Comparison of ENCODE assay signal across 9 cellular contexts in the genomic region with DNA sequence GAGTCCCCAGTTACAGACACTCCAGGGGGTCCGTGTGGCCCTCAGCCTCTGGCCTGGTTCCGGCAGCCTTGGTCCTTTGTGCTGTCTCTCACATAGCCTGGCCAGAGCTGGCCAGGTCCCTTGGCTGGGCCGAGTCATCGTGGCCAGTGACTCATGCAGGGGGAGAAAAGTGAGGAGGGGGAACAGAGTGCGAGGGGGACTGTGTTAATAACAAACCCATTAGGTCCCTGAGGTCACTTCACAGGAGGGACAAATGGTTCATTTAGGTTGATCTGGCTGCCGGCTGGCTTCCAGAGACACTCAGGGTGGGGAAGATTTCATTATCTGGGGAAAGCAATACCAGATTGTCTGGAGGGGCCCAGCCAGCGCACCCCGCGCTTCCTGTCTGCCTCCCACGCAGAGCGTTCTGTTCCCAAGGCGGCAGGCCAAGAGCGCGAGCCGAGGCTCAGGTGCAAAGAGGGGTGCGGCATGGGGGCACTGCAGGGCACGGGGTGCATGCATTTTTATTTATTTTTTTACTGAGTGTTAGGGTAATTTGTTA.
DNase-seq lines count a peak whose midpoint lies in the region; ATAC-seq, FAIRE-seq and TF ChIP-seq lines count a peak whose summit lies in the region.
"Had no signal": no experiment of that assay in that cellular context is flagged by ENCODE, and none has a peak within 500 bp of the region (broad histone marks: within the 10 kb centered on the region; RNA-seq: fewer than 3 reads in every experiment).

No MANE protein-coding gene starts in this region.

- no peaks in the 10 kb centered on the region for H3K36me3 ChIP-seq in IMR-90 (ENCODE audit: control insufficient read depth, insufficient read depth, low read length)
- H3K36me3 ChIP-seq in adipocyte (ENCODE audit: control insufficient read depth, insufficient read depth, low read length, severe bottlenecking): peaks cover 6% of the 10 kb centered on the region
- H3K36me3 ChIP-seq in keratinocyte (ENCODE audit: control insufficient read depth in 2 of 2, extremely low read depth in 1 of 2, insufficient read depth in 2 of 2, low read length in 2 of 2): peaks cover 9 to 37% of the 10 kb centered on the region in 2 experiments
- H3K36me3 ChIP-seq in suprapubic skin: no peaks in the 10 kb centered on the region
- H3K36me3 ChIP-seq: lower lobe of right lung had no signal

- CTCF ChIA-PET in IMR-90 (lab: Yijun Ruan, JAX): no interaction called here

- TF ChIP-seq CTCF in IMR-90 (conservative IDR thresholded peaks at IDR 0.05; ENCODE audit: low read depth, low read length) (no peak), keratinocyte (optimal IDR thresholded peaks at IDR 0.05 in 1 of 3, IDR thresholded peaks at IDR 0.05 in 1 of 3, conservative IDR thresholded peaks at IDR 0.05 in 1 of 3; ENCODE audit: extremely low read depth in 1 of 3, insufficient read depth in 2 of 3, low read length in 3 of 3) (no peak), suprapubic skin (IDR thresholded peaks at IDR 0.05) (no peak)

- WGBS in IMR-90 (ENCODE audit: extremely low coverage in 2 of 2, insufficient read length in 1 of 2), 2 experiments: 40% methylated on average over 2 of the region's 17 CpGs; no CpG with 5 or more reads in 1 of the 2 experiments
- 56% methylated on average over 15 of the region's 17 CpGs for WGBS in suprapubic skin

- H2AFZ ChIP-seq in IMR-90 (replicated peaks; ENCODE audit: low read length, poor library complexity): peak overlapping the region; percentile 47
- no peak overlapping the region for H2AFZ ChIP-seq in keratinocyte (ENCODE audit: control insufficient read depth, low read length)

- peaks cover 89% of the 10 kb centered on the region for H3K79me2 ChIP-seq in keratinocyte (ENCODE audit: control insufficient read depth, insufficient read depth, low read length)

- peaks cover 42% of the 10 kb centered on the region for H3K4me1 ChIP-seq in IMR-90 (ENCODE audit: control insufficient read depth, insufficient read depth, low read length)
- H3K4me1 ChIP-seq in adipocyte (ENCODE audit: control insufficient read depth, insufficient read depth, low read length): peaks cover 42% of the 10 kb centered on the region
- peaks cover 57% of the 10 kb centered on the region for H3K4me1 ChIP-seq in keratinocyte (ENCODE audit: control insufficient read depth, extremely low read depth, insufficient read depth, low read length)
- peaks cover 61% of the 10 kb centered on the region for H3K4me1 ChIP-seq in suprapubic skin

- H3K18ac ChIP-seq in IMR-90 (ENCODE audit: low read depth, low read length): peak overlapping the region; percentile 68

- H4K8ac ChIP-seq in IMR-90 (ENCODE audit: low read depth in 2 of 2, low read length in 2 of 2): peak overlapping the region; percentile 18 to 83; a peak in 3 of 4 replicates

- peak overlapping the region; percentile 85 for H2AK5ac ChIP-seq in IMR-90 (ENCODE audit: low read depth, low read length)

- in situ Hi-C loops in IMR-90 (cut with MboI; ENCODE audit: low sequenced_read_pairs): no loop called here

- H2AK9ac ChIP-seq in IMR-90 (replicated peaks; ENCODE audit: low read depth, low read length, poor library complexity): peak overlapping the region; percentile 70

- ATAC-seq in IMR-90 (ENCODE audit: low read depth): peak; percentile 27; the same call in 1 of the 2 replicates
- ATAC-seq in GM21529 (IDR thresholded peaks at IDR 0.05; ENCODE audit: unreplicated experiment): no peak

- H3K4ac ChIP-seq in IMR-90 (ENCODE audit: low read depth, low read length): peak overlapping the region; percentile 93

- H3K9ac ChIP-seq in IMR-90 (ENCODE audit: low read depth, low read length) (peak overlapping the region; percentile 61), adipocyte (ENCODE audit: low read length) (peak overlapping the region; percentile 55), keratinocyte (ENCODE audit: control insufficient read depth, extremely low read depth, insufficient read depth, low read length) (no peak overlapping the region)

- H3K27ac ChIP-seq in IMR-90 (ENCODE audit: insufficient read depth, low read length) (peak overlapping the region; percentile 62), keratinocyte (ENCODE audit: control insufficient read depth, insufficient read depth, low read length) (no peak overlapping the region), suprapubic skin (peak overlapping the region; percentile 88)
- H3K27ac ChIP-seq: lower lobe of right lung had no signal

- no peak for FAIRE-seq in keratinocyte (lab: Jason Lieb, UNC)

- dilution Hi-C loops in IMR-90 (cut with HindIII; ENCODE audit: low sequenced_read_pairs, unreplicated experiment): no loop called here
- dilution Hi-C loops in keratinocyte (cut with MboI; ENCODE audit: extremely low pct_ligation_motif_present, low sequenced_read_pairs): no loop called here

- no TSS peak for BruUV-seq in IMR-90 (replicated peaks; lab: Mats Ljungman, UMichigan)

- H3K56ac ChIP-seq in IMR-90 (ENCODE audit: extremely low read depth, insufficient read depth, low read length): peak overlapping the region; percentile 66; the same call in 1 of the 2 replicates

- TF ChIP-seq RAD21 in IMR-90 (IDR thresholded peaks at IDR 0.05; ENCODE audit: low read length): no peak

- H3K27me3 ChIP-seq in IMR-90 (ENCODE audit: control insufficient read depth, insufficient read depth, low read length) (no peaks in the 10 kb centered on the region), adipocyte (replicated peaks; ENCODE audit: control insufficient read depth, insufficient read depth, low read length) (no peaks in the 10 kb centered on the region), keratinocyte (ENCODE audit: control insufficient read depth, extremely low read depth, insufficient read depth, low read length) (no peaks in the 10 kb centered on the region), suprapubic skin (no peaks in the 10 kb centered on the region)

- H2BK15ac ChIP-seq in IMR-90 (ENCODE audit: low read depth, low read length): peak overlapping the region; percentile 83; the same call in 2 of the 3 replicates

- peak; percentile 58 for DNase-seq in IMR-90
- peak; percentile 41 for DNase-seq in adipocyte (ENCODE audit: low read depth)
- no peak for DNase-seq in keratinocyte (ENCODE audit: low read depth, low spot score)
- peak; percentile 66 to 79 for DNase-seq in suprapubic skin (ENCODE audit: low spot score in 2 of 2)
- no peak for DNase-seq in RKO (ENCODE audit: low spot score)
- no peak for DNase-seq in NCI-H128 (lab: John Stamatoyannopoulos, UW; ENCODE audit: unreplicated experiment)
- DNase-seq: lower lobe of right lung, NCI-H446 treated with DMSO at 0.1 percent for 48 hours had no signal

- no peak overlapping the region for H3K4me3 ChIP-seq in IMR-90 (ENCODE audit: insufficient read depth, low read depth, low read length)
- no peak overlapping the region for H3K4me3 ChIP-seq in adipocyte (ENCODE audit: low read length)
- H3K4me3 ChIP-seq in keratinocyte (ENCODE audit: control insufficient read depth in 2 of 3, extremely low read depth in 1 of 3, insufficient read depth in 2 of 3, low read depth in 1 of 3, low read length in 3 of 3): no peak overlapping the region
- H3K4me3 ChIP-seq in suprapubic skin: no peak overlapping the region
- H3K4me3 ChIP-seq: lower lobe of right lung had no signal

- peak overlapping the region; percentile 33; the same call in 1 of the 2 replicates for H3K4me2 ChIP-seq in IMR-90 (ENCODE audit: low read depth, low read length)
- H3K4me2 ChIP-seq in keratinocyte (ENCODE audit: control insufficient read depth, extremely low read depth, insufficient read depth, low read depth, low read length): peak overlapping the region; percentile 22

- TF ChIP-seq POLR2A in IMR-90 (IDR thresholded peaks at IDR 0.05; ENCODE audit: low read depth, low read length) (no peak), suprapubic skin (IDR thresholded peaks at IDR 0.05) (no peak)

- H4K91ac ChIP-seq in IMR-90 (ENCODE audit: insufficient read depth, low read depth, low read length): peak overlapping the region; percentile 92

- peak overlapping the region; percentile 96 for H2BK120ac ChIP-seq in IMR-90 (ENCODE audit: low read depth, low read length)

- H3K14ac ChIP-seq in IMR-90 (replicated peaks; ENCODE audit: low read depth, low read length): peak overlapping the region; percentile 92

- peak overlapping the region; percentile 89 for H2BK20ac ChIP-seq in IMR-90 (ENCODE audit: low read depth, low read length)

- peak overlapping the region; percentile 86 for H3K23ac ChIP-seq in IMR-90 (ENCODE audit: low read depth, low read length)

- TF ChIP-seq EP300 in suprapubic skin (IDR thresholded peaks at IDR 0.05): no peak

- H3K9me1 ChIP-seq in IMR-90 (ENCODE audit: insufficient read depth, low read length) (peaks cover 35% of the 10 kb centered on the region), keratinocyte (ENCODE audit: control insufficient read depth, extremely low read depth, insufficient read depth, low read length) (peaks cover 24% of the 10 kb centered on the region)

- H4K20me1 ChIP-seq in IMR-90 (ENCODE audit: insufficient read depth, low read length) (peaks cover 14% of the 10 kb centered on the region), keratinocyte (ENCODE audit: control insufficient read depth, extremely low read depth, insufficient read depth, low read length) (peaks cover 68% of the 10 kb centered on the region)

- H3K9me3 ChIP-seq in IMR-90 (ENCODE audit: control insufficient read depth, insufficient read depth, low read length) (no peaks in the 10 kb centered on the region), adipocyte (ENCODE audit: control insufficient read depth, low read length) (no peaks in the 10 kb centered on the region), keratinocyte (ENCODE audit: control insufficient read depth, low read depth, low read length) (no peaks in the 10 kb centered on the region), suprapubic skin (no peaks in the 10 kb centered on the region)
- H3K9me3 ChIP-seq: lower lobe of right lung had no signal

- peak overlapping the region; percentile 61 for H4K5ac ChIP-seq in IMR-90 (ENCODE audit: low read depth, low read length)

- peak overlapping the region; percentile 73 for H2BK5ac ChIP-seq in IMR-90 (ENCODE audit: low read depth, low read length, poor library complexity, severe bottlenecking)

- intact Hi-C loops in IMR-90 (cut with micrococcal nuclease): loop anchor here (5.0 kb wide), 1 partner anchor 378 kb away; no protein-coding TSS in a partner anchor

- POLR2A ChIA-PET in IMR-90 (lab: Charles Lee; ENCODE audit: unreplicated experiment): no interaction called here

- peaks cover 32 to 88% of the 10 kb centered on the region in 2 experiments for H3K79me1 ChIP-seq in IMR-90 (ENCODE audit: low read depth in 1 of 2, low read length in 2 of 2)

TF ChIP-seq in IMR-90, 13 proteins besides CTCF, POLR2A, EP300 and RAD21 (continues in another document):
- TF ChIP-seq FOS (IDR thresholded peaks at IDR 0.05; ENCODE audit: low read depth, low read length) (peak; percentile 89), MAZ (IDR thresholded peaks at IDR 0.05; ENCODE audit: borderline replicate concordance, low read depth, low read length) (peak; percentile 72; the same call in 1 of the 2 replicates)

Comparison
In these comparisons a context has a peak if more than half of its experiments do, and no peak if none do; other contexts are left out.
1. DNase-seq: peak in IMR-90 (single experiment), adipocyte (single experiment) and suprapubic skin (2 of 2); none in keratinocyte (single experiment), RKO (single experiment) and NCI-H128 (single experiment).